ENCODE assay signal across 32 cellular contexts in the genomic region with DNA sequence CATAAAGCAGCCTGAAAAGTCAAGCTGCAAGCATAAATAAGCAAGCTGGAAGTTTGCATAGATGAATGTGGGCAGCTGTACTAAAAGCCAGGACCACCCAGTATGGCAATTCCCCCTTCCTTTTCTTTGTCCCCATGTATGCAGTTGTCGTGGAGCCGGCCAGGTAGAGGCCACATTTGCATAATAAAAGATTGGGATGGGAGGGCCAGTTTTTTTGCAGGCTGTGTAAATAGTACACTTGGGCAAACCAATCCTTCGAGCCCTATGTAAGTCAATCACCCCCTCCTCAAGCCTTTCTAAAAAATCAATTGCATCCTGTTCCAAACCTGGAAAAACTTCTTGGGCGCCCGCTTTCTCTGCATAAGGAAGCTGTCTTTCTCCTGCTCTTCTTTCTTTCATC. TPM values are rescaled to one million over a fixed set of nuclear protein-coding genes. Genes with fewer than 3 reads are reported as not detected.
"Had no signal": no experiment of that assay in that cellular context is flagged by ENCODE, and none has a peak within 500 bp of the region (broad histone marks: within the 10 kb centered on the region; RNA-seq: fewer than 3 reads in every experiment).

No MANE protein-coding gene starts in this region.

- H3K27ac Mint-ChIP-seq: stimulated activated effector memory CD8-positive, alpha-beta T cell treated with anti-CD3 and anti-CD28 coated beads, Interleukin-12 subunit alpha, Interleukin-12 subunit beta, amount 100 ng/mL, for 72 hours; stimulated activated memory B cell treated with anti-CD40 and anti-IgM and Interleukin-4, amounts not matched to agents 10 μg/mL and 1 μg/mL and 100 μg/mL, for 72 hours; stimulated activated naive B cell treated with anti-CD40 and anti-IgM and Interleukin-4, amounts not matched to agents 10 μg/mL and 1 μg/mL and 100 μg/mL, for 72 hours; stimulated activated naive CD8-positive, alpha-beta T cell treated with anti-CD3 and anti-CD28 coated beads, Interleukin-15, amount 100 ng/mL, for 72 hours; stimulated activated naive CD8-positive, alpha-beta T cell treated with anti-CD3 and anti-CD28 coated beads, Interleukin-15, Interleukin-2, amounts not matched to agents 100 ng/mL and 50 ng/mL, for 24 hours; type B pancreatic cell had no signal

- H3K4me3 Mint-ChIP-seq: stimulated activated effector memory CD8-positive, alpha-beta T cell treated with anti-CD3 and anti-CD28 coated beads, Interleukin-12 subunit alpha, Interleukin-12 subunit beta, amount 100 ng/mL, for 72 hours; stimulated activated memory B cell treated with anti-CD40 and anti-IgM and Interleukin-4, amounts not matched to agents 10 μg/mL and 1 μg/mL and 100 μg/mL, for 72 hours; stimulated activated naive B cell treated with anti-CD40 and anti-IgM and Interleukin-4, amounts not matched to agents 10 μg/mL and 1 μg/mL and 100 μg/mL, for 72 hours; stimulated activated naive CD8-positive, alpha-beta T cell treated with anti-CD3 and anti-CD28 coated beads, Interleukin-15, amount 100 ng/mL, for 72 hours; stimulated activated naive CD8-positive, alpha-beta T cell treated with anti-CD3 and anti-CD28 coated beads, Interleukin-15, Interleukin-2, amounts not matched to agents 100 ng/mL and 50 ng/mL, for 24 hours; type B pancreatic cell had no signal

- H3K9me3 ChIP-seq: testis, thoracic aorta, thyroid gland, uterus, vagina had no signal

- H3K4me3 ChIP-seq: stomach, suprapubic skin, testis, thoracic aorta, thyroid gland, tibial artery, tibial nerve, transverse colon, upper lobe of left lung, upper lobe of right lung, uterus, vagina had no signal

- H3K36me3 ChIP-seq: stomach, suprapubic skin, thoracic aorta, thyroid gland, tibial artery, tibial nerve, transverse colon, upper lobe of left lung, upper lobe of right lung, uterus, vagina had no signal

- H3K36me3 Mint-ChIP-seq: stimulated activated effector memory CD8-positive, alpha-beta T cell treated with anti-CD3 and anti-CD28 coated beads, Interleukin-12 subunit alpha, Interleukin-12 subunit beta, amount 100 ng/mL, for 72 hours; stimulated activated memory B cell treated with anti-CD40 and anti-IgM and Interleukin-4, amounts not matched to agents 10 μg/mL and 1 μg/mL and 100 μg/mL, for 72 hours; type B pancreatic cell had no signal

- H3K27me3 Mint-ChIP-seq: stimulated activated memory B cell treated with anti-CD40 and anti-IgM and Interleukin-4, amounts not matched to agents 10 μg/mL and 1 μg/mL and 100 μg/mL, for 72 hours; stimulated activated naive B cell treated with anti-CD40 and anti-IgM and Interleukin-4, amounts not matched to agents 10 μg/mL and 1 μg/mL and 100 μg/mL, for 72 hours; stimulated activated naive CD8-positive, alpha-beta T cell treated with anti-CD3 and anti-CD28 coated beads, Interleukin-15, amount 100 ng/mL, for 72 hours; stimulated activated naive CD8-positive, alpha-beta T cell treated with anti-CD3 and anti-CD28 coated beads, Interleukin-15, Interleukin-2, amounts not matched to agents 100 ng/mL and 50 ng/mL, for 24 hours; type B pancreatic cell had no signal

- H3K27ac ChIP-seq: stomach, suprapubic skin, testis, thoracic aorta, thyroid gland, tibial artery, tibial nerve, transverse colon, upper lobe of left lung, upper lobe of right lung, uterus, vagina had no signal

- H3K4me1 Mint-ChIP-seq: stimulated activated effector memory CD8-positive, alpha-beta T cell treated with anti-CD3 and anti-CD28 coated beads, Interleukin-12 subunit alpha, Interleukin-12 subunit beta, amount 100 ng/mL, for 72 hours; stimulated activated memory B cell treated with anti-CD40 and anti-IgM and Interleukin-4, amounts not matched to agents 10 μg/mL and 1 μg/mL and 100 μg/mL, for 72 hours; stimulated activated naive B cell treated with anti-CD40 and anti-IgM and Interleukin-4, amounts not matched to agents 10 μg/mL and 1 μg/mL and 100 μg/mL, for 72 hours; stimulated activated naive CD8-positive, alpha-beta T cell treated with anti-CD3 and anti-CD28 coated beads, Interleukin-15, amount 100 ng/mL, for 72 hours had no signal

- H3K4me1 ChIP-seq: stomach, suprapubic skin, testis, thyroid gland, tibial artery, tibial nerve, transverse colon, upper lobe of left lung, upper lobe of right lung, uterus, vagina had no signal

- H3K27me3 ChIP-seq: stomach, suprapubic skin, testis, thyroid gland, tibial artery, tibial nerve, transverse colon, upper lobe of left lung, upper lobe of right lung, uterus, vagina had no signal

- DNase-seq: stimulated activated CD4-positive, alpha-beta T cell treated with anti-CD3 and anti-CD28 coated beads, Interleukin-2, amount 100 ng/mL, for 48 hours; stimulated activated CD4-positive, alpha-beta T cell treated with anti-CD3 and anti-CD28 coated beads, Interleukin-4, amount 100 ng/mL, for 1 hour; stimulated activated CD4-positive, alpha-beta T cell treated with anti-CD3 and anti-CD28 coated beads, Interleukin-4, amount 100 ng/mL, for 24 hours; stimulated activated CD4-positive, alpha-beta T cell treated with anti-CD3 and anti-CD28 coated beads, Interleukin-4, amount 100 ng/mL, for 4 hours; stimulated activated CD8-positive, alpha-beta memory T cell treated with anti-CD3 and anti-CD28 coated beads, Interleukin-4, amount 100 ng/mL, for 48 hours; stimulated activated naive B cell treated with anti-CD40 and anti-IgM and Interleukin-4, amounts not matched to agents 10 μg/mL and 1 μg/mL and 100 μg/mL, for 72 hours; stimulated activated naive CD4-positive, alpha-beta T cell; stimulated activated naive CD4-positive, alpha-beta T cell treated with Interleukin-2 at 50 U/mL for 16 hours; stimulated activated naive CD8-positive, alpha-beta T cell treated with anti-CD3 and anti-CD28 coated beads, Interleukin-15, amount 100 ng/mL, for 72 hours; stimulated activated naive CD8-positive, alpha-beta T cell treated with anti-CD3 and anti-CD28 coated beads, Interleukin-15, Interleukin-2, amounts not matched to agents 100 U/mL and 50 U/mL, for 24 hours; stomach; substantia nigra; testis; thyroid gland; tibial artery; transverse colon; trophoblast cell; upper lobe of left lung; upper lobe of right lung; uterus had no signal

- ATAC-seq: stimulated activated effector memory CD8-positive, alpha-beta T cell treated with anti-CD3 and anti-CD28 coated beads, Interleukin-12 subunit alpha, Interleukin-12 subunit beta, amount 100 ng/mL, for 72 hours; stimulated activated memory B cell treated with anti-CD40 and anti-IgM and Interleukin-4, amounts not matched to agents 10 μg/mL and 1 μg/mL and 100 μg/mL, for 72 hours; stimulated activated naive B cell treated with anti-CD40 and anti-IgM and Interleukin-4, amounts not matched to agents 10 μg/mL and 1 μg/mL and 100 μg/mL, for 72 hours; stimulated activated naive CD8-positive, alpha-beta T cell treated with anti-CD3 and anti-CD28 coated beads, Interleukin-15, amount 100 ng/mL, for 72 hours; stimulated activated naive CD8-positive, alpha-beta T cell treated with anti-CD3 and anti-CD28 coated beads, Interleukin-15, Interleukin-2, amounts not matched to agents 100 U/mL and 50 U/mL, for 24 hours; upper lobe of right lung had no signal

RNA-seq across cellular contexts. Expression of a gene that starts 13.1 kb away (rescaled TPM):
- total RNA-seq: transverse colon, vagina had no signal
- polyA plus RNA-seq: stomach had no signal

RNA-seq across cellular contexts. Expression of a gene that starts 35.1 kb away (rescaled TPM):
- total RNA-seq: stomach, subcutaneous adipose tissue, suprapubic skin, temporal lobe, thoracic aorta, tibial nerve, transverse colon, upper lobe of left lung, upper lobe of right lung, ureter, urinary bladder, uterus, vagina had no signal
- polyA plus RNA-seq: stomach, urinary bladder had no signal
